In genomic region chr1:246876423-246876822, GRCh38 we compare ENCODE assay signal across 24 cellular contexts.
"Had no signal": no experiment of that assay in that cellular context is flagged by ENCODE, and none has a peak within 500 bp of the region (broad histone marks: within the 10 kb centered on the region; RNA-seq: fewer than 3 reads in every experiment).

No MANE protein-coding gene starts in this region.

- H3K27me3 Mint-ChIP-seq: activated B cell treated with CpG ODN at 0.5 μM for 24 hours; activated CD4-positive, alpha-beta T cell treated with anti-CD3 and anti-CD28 coated beads, Interleukin-2, amount 10 ng/mL, durations not matched to agents 24 days and 14 days; activated naive CD4-positive, alpha-beta T cell treated with anti-CD3 and anti-CD28 coated beads, Interleukin-2, amount 10 ng/mL, durations not matched to agents 7 days and 5 days; activated naive CD8-positive, alpha-beta T cell treated with anti-CD3 and anti-CD28 coated beads, Interleukin-2, amount 10 ng/mL, durations not matched to agents 7 days and 5 days; activated T-cell treated with anti-CD3 and anti-CD28 coated beads, Interleukin-2, amount 50 U/mL, for 24 hours had no signal

- H3K9me3 ChIP-seq: adrenal gland, MG63, SJSA1 had no signal

- H3K4me3 Mint-ChIP-seq: activated B cell treated with CpG ODN at 0.5 μM for 24 hours; activated CD4-positive, alpha-beta T cell treated with anti-CD3 and anti-CD28 coated beads, Interleukin-2, amount 10 ng/mL, durations not matched to agents 24 days and 14 days; activated naive CD4-positive, alpha-beta T cell treated with anti-CD3 and anti-CD28 coated beads, Interleukin-2, amount 10 ng/mL, durations not matched to agents 7 days and 5 days; activated naive CD8-positive, alpha-beta T cell treated with anti-CD3 and anti-CD28 coated beads, Interleukin-2, amount 10 ng/mL, durations not matched to agents 7 days and 5 days; activated T-cell treated with anti-CD3 and anti-CD28 coated beads, Interleukin-2, amount 50 U/mL, for 24 hours; T-helper 1 cell treated with Interleukin-12 subunit alpha and Interleukin-12 subunit beta and Interleukin-4 antibody, amounts not matched to agents 30 μg/mL and 1 μg/mL, for 36 hours had no signal

- H3K27me3 ChIP-seq: adrenal gland, MG63, SJSA1 had no signal

- H3K27ac Mint-ChIP-seq: activated B cell treated with CpG ODN at 0.5 μM for 24 hours; activated CD4-positive, alpha-beta T cell treated with anti-CD3 and anti-CD28 coated beads, Interleukin-2, amount 10 ng/mL, durations not matched to agents 24 days and 14 days; activated naive CD4-positive, alpha-beta T cell treated with anti-CD3 and anti-CD28 coated beads, Interleukin-2, amount 10 ng/mL, durations not matched to agents 7 days and 5 days; activated naive CD8-positive, alpha-beta T cell treated with anti-CD3 and anti-CD28 coated beads, Interleukin-2, amount 10 ng/mL, durations not matched to agents 7 days and 5 days; T-helper 1 cell treated with Interleukin-12 subunit alpha and Interleukin-12 subunit beta and Interleukin-4 antibody, amounts not matched to agents 30 μg/mL and 1 μg/mL, for 36 hours had no signal

- H3K9me3 Mint-ChIP-seq: activated B cell treated with CpG ODN at 0.5 μM for 24 hours; activated CD4-positive, alpha-beta T cell treated with anti-CD3 and anti-CD28 coated beads, Interleukin-2, amount 10 ng/mL, durations not matched to agents 24 days and 14 days; activated naive CD4-positive, alpha-beta T cell treated with anti-CD3 and anti-CD28 coated beads, Interleukin-2, amount 10 ng/mL, durations not matched to agents 7 days and 5 days; activated naive CD8-positive, alpha-beta T cell treated with anti-CD3 and anti-CD28 coated beads, Interleukin-2, amount 10 ng/mL, durations not matched to agents 7 days and 5 days; activated T-cell treated with anti-CD3 and anti-CD28 coated beads, Interleukin-2, amount 50 U/mL, for 24 hours; T-helper 1 cell treated with Interleukin-12 subunit alpha and Interleukin-12 subunit beta and Interleukin-4 antibody, amounts not matched to agents 30 μg/mL and 1 μg/mL, for 36 hours had no signal

- H3K4me3 ChIP-seq: adrenal gland, MG63, SJSA1 had no signal

- DNase-seq: activated B cell treated with CpG ODN at 0.5 μM for 24 hours; activated CD4-positive, alpha-beta T cell treated with anti-CD3 and anti-CD28 coated beads for 1 hour; activated CD4-positive, alpha-beta T cell treated with anti-CD3 and anti-CD28 coated beads, Interleukin-2, amount 10 ng/mL, durations not matched to agents 24 days and 14 days; activated CD4-positive, alpha-beta T cell treated with anti-CD3 and anti-CD28 coated beads, Interleukin-2, amount 50 U/mL, for 48 hours; activated CD8-positive, alpha-beta memory T cell treated with anti-CD3 and anti-CD28 coated beads, Interleukin-2, amount 50 U/mL, for 48 hours; activated gamma-delta T cell; activated naive CD4-positive, alpha-beta T cell treated with anti-CD3 and anti-CD28 coated beads, Interleukin-2, amount 10 ng/mL, durations not matched to agents 7 days and 5 days; activated naive CD8-positive, alpha-beta T cell treated with anti-CD3 and anti-CD28 coated beads, Interleukin-2, amount 10 ng/mL, durations not matched to agents 7 days and 5 days; activated T-cell treated with anti-CD3 and anti-CD28 coated beads, Interleukin-2, amount 50 U/mL, for 24 hours; adrenal gland; anterior cingulate cortex; MG63; MV-4-11; NCI-H1092 treated with DMSO at 0.1 percent for 48 hours; NCI-H1436 treated with DMSO at 0.1 percent for 48 hours; NCI-H187 treated with DMSO at 0.1 percent for 48 hours; NCI-H2081 treated with DMSO at 0.1 percent for 48 hours; NCI-H446; NCI-H524; PC-3; SHP77; T1000 had no signal

- H3K4me1 Mint-ChIP-seq: activated B cell treated with CpG ODN at 0.5 μM for 24 hours had no signal
